Comparison of ENCODE assay signal across 33 cellular contexts in genomic region chr20:61288331-61288784, GRCh38. TPM values are rescaled to one million over a fixed set of nuclear protein-coding genes. Genes with fewer than 3 reads are reported as not detected.
DNase-seq lines count a peak whose midpoint lies in the region; ATAC-seq and TF ChIP-seq lines count a peak whose summit lies in the region.
"Had no signal": no experiment of that assay in that cellular context is flagged by ENCODE, and none has a peak within 500 bp of the region (broad histone marks: within the 10 kb centered on the region; RNA-seq: fewer than 3 reads in every experiment).

No MANE protein-coding gene starts in this region.

- no peak overlapping the region for H2BK120ac ChIP-seq in H9 (ENCODE audit: low read depth, low read length, poor library complexity, severe bottlenecking)

- no peak for TF ChIP-seq POLR2A in spleen (IDR thresholded peaks at IDR 0.05)

- no peak overlapping the region for H2BK20ac ChIP-seq in H9 (ENCODE audit: low read depth, low read length, poor library complexity, severe bottlenecking)

- no peaks in the 10 kb centered on the region for H3K79me1 ChIP-seq in H9 (ENCODE audit: insufficient read depth, low read depth, low read length, poor library complexity, severe bottlenecking)

- intact Hi-C loops in spleen (cut with DNase I; ENCODE audit: low total_unique reads), result no loop called here
- intact Hi-C loops in ascending aorta (cut with DNase I), result no loop called here

- H3K23me2 ChIP-seq in H9 (ENCODE audit: insufficient read length, low read depth, low read length, poor library complexity, severe bottlenecking), result no peaks in the 10 kb centered on the region

- H3K36me3 Mint-ChIP-seq in H9 (ENCODE audit: insufficient read depth in 1 of 3, low read depth in 3 of 3), result peaks cover 0 to 2% (median 2%) of the 10 kb centered on the region in 3 experiments; a peak in 3 of 7 replicates
- H3K36me3 Mint-ChIP-seq: activated naive CD4-positive, alpha-beta T cell treated with anti-CD3 and anti-CD28 coated beads, Interleukin-2, amount 50 U/mL, for 24 hours; natural killer cell had no signal

- H3K9me3 ChIP-seq in H9 (ENCODE audit: control insufficient read depth, low read depth, low read length), result no peaks in the 10 kb centered on the region
- peaks cover 0 to 24% (median 0%) of the 10 kb centered on the region in 8 donors for H3K9me3 ChIP-seq in spleen
- H3K9me3 ChIP-seq in ascending aorta, result no peaks in the 10 kb centered on the region
- H3K9me3 ChIP-seq: lower lobe of right lung, right atrium auricular region had no signal

- no peaks in the 10 kb centered on the region for H3K79me2 ChIP-seq in H9 (ENCODE audit: insufficient read depth, low read length)

- H3T11ph ChIP-seq in H9 (ENCODE audit: low read length), result no peak overlapping the region

- no peak overlapping the region for H3K56ac ChIP-seq in H9 (ENCODE audit: insufficient read length, low read depth, low read length)

- H3K27ac ChIP-seq in H9 (ENCODE audit: insufficient read length, low read depth, low read length) (no peak overlapping the region), spleen (peak overlapping the region in 7 of 8 donors; percentile 37 to 88 (median 83)), ascending aorta (no peak overlapping the region)
- H3K27ac ChIP-seq: BLaER1 treated with 17β-estradiol and CSF1 and Interleukin-3, amounts not matched to agents 10 nM and 100 nM; GM23248; heart right ventricle; lower lobe of right lung; right atrium auricular region had no signal

- H3K4me3 Mint-ChIP-seq in H9, result no peak overlapping the region
- H3K4me3 Mint-ChIP-seq: activated naive CD4-positive, alpha-beta T cell treated with anti-CD3 and anti-CD28 coated beads, Interleukin-2, amount 50 U/mL, for 24 hours; HFFc6; natural killer cell had no signal

- no peak overlapping the region for H2AK5ac ChIP-seq in H9 (ENCODE audit: insufficient read length, low read length)

- no peak overlapping the region for H3K4me2 ChIP-seq in H9 (ENCODE audit: insufficient read depth, insufficient read length, low read length)
- H3K4me2 ChIP-seq: BLaER1 treated with 17β-estradiol and CSF1 and Interleukin-3, amounts not matched to agents 10 nM and 100 nM had no signal

- no peak for ATAC-seq in GM21390 (IDR thresholded peaks at IDR 0.05; ENCODE audit: unreplicated experiment)
- ATAC-seq: esophagus mucosa, lower lobe of right lung, mucosa of descending colon, natural killer cell had no signal

- H4K8ac ChIP-seq in H9 (replicated peaks; ENCODE audit: insufficient read length, low read depth, low read length), result no peak overlapping the region

- no peak overlapping the region for H2BK5ac ChIP-seq in H9 (ENCODE audit: insufficient read length, low read length)

- H3K27me3 Mint-ChIP-seq in H9 (ENCODE audit: low read depth), result peaks cover 23% of the 10 kb centered on the region
- H3K27me3 Mint-ChIP-seq: activated naive CD4-positive, alpha-beta T cell treated with anti-CD3 and anti-CD28 coated beads, Interleukin-2, amount 50 U/mL, for 24 hours had no signal

- no peak overlapping the region for H2AFZ ChIP-seq in H9 (ENCODE audit: low read length)
- H2AFZ ChIP-seq: GM23248 had no signal

- no peak overlapping the region for H4K5ac ChIP-seq in H9 (ENCODE audit: insufficient read length, low read depth, low read length)

- H3K18ac ChIP-seq in H9 (ENCODE audit: insufficient read length, low read depth, low read length), result no peak overlapping the region

- H3K36me3 ChIP-seq in spleen (no peaks in the 10 kb centered on the region), ascending aorta (no peaks in the 10 kb centered on the region)
- H3K36me3 ChIP-seq: BLaER1 treated with 17β-estradiol and CSF1 and Interleukin-3, amounts not matched to agents 10 nM and 100 nM; heart right ventricle; lower lobe of right lung; right atrium auricular region; tibial nerve had no signal

- no CpG with 5 or more reads among the region's 17 CpGs for WGBS in H9 (ENCODE audit: extremely low coverage, insufficient read length, low lambda C conversion rate)
- 73 to 89% (median 79%) methylated on average over 13 to 17 of the region's 17 CpGs for WGBS in spleen, 5 donors

- TF ChIP-seq CTCF in H9 (conservative IDR thresholded peaks at IDR 0.05) (no peak), spleen (IDR thresholded peaks at IDR 0.05 in 8 of 11, conservative IDR thresholded peaks at IDR 0.05 in 3 of 11) (no peak), ascending aorta (IDR thresholded peaks at IDR 0.05) (no peak)

- no peak overlapping the region for H2BK12ac ChIP-seq in H9 (ENCODE audit: insufficient read length, low read depth, low read length)

- no peak overlapping the region for H4K91ac ChIP-seq in H9 (ENCODE audit: insufficient read length, low read depth, low read length)

- H2BK15ac ChIP-seq in H9 (ENCODE audit: low read depth, low read length), result peak overlapping the region; percentile 69; the same call in 1 of the 2 replicates

- no peak overlapping the region for H3K27ac Mint-ChIP-seq in H9
- H3K27ac Mint-ChIP-seq: activated naive CD4-positive, alpha-beta T cell treated with anti-CD3 and anti-CD28 coated beads, Interleukin-2, amount 50 U/mL, for 24 hours; activated T-helper 2 cell treated with anti-CD3 and anti-CD28 coated beads, Interferon-gamma antibody, Interleukin-2, Interleukin-4, amounts not matched to agents 10 μg/mL and 5 μg/mL and 100 μg/mL, durations not matched to agents 14 hours and 24 hours and 36 hours; HFFc6; natural killer cell had no signal

- no peak for DNase-seq in H9
- peak; percentile 5 for DNase-seq in cerebellar cortex (ENCODE audit: low spot score)
- DNase-seq in midbrain (lab: John Stamatoyannopoulos, UW), result peak; percentile 65
- no peak for DNase-seq in spleen
- no peak for DNase-seq in NCI-H1105 treated with DMSO at 0.1 percent for 48 hours (lab: John Stamatoyannopoulos, UW)
- DNase-seq in ascending aorta (ENCODE audit: low spot score in 2 of 2), result no peak
- DNase-seq in DMS 273 treated with DMSO at 0.1 percent for 48 hours (lab: John Stamatoyannopoulos, UW), result no peak
- DNase-seq: ACHN; activated CD4-positive, alpha-beta T cell treated with anti-CD3 and anti-CD28 coated beads for 4 hours; activated T-cell treated with anti-CD3 and anti-CD28 coated beads for 4 hours; amniotic stem cell; Caco-2; central memory CD4-positive, alpha-beta T cell; dermis blood vessel endothelial cell; DMS79 treated with DMSO at 0.1 percent for 48 hours; GM23248; heart right ventricle; HFFc6; mucosa of descending colon; natural killer cell; NCI-H146; NCI-H345; NCI-H748 treated with DMSO at 0.1 percent for 48 hours; SIG-M5 had no signal

- no peak overlapping the region for H3K23ac ChIP-seq in H9 (ENCODE audit: insufficient read length, low read depth, low read length)

- H3K14ac ChIP-seq in H9 (ENCODE audit: insufficient read depth, low read length), result no peak overlapping the region

- H3K9ac ChIP-seq in H9 (ENCODE audit: extremely low read depth, insufficient read length, low read length), result no peak overlapping the region
- H3K9ac ChIP-seq: BLaER1 treated with 17β-estradiol and CSF1 and Interleukin-3, amounts not matched to agents 10 nM and 100 nM; GM23248 had no signal

- no peaks in the 10 kb centered on the region for H3K4me1 Mint-ChIP-seq in H9
- H3K4me1 Mint-ChIP-seq: activated naive CD4-positive, alpha-beta T cell treated with anti-CD3 and anti-CD28 coated beads, Interleukin-2, amount 50 U/mL, for 24 hours; natural killer cell had no signal

- no peaks in the 10 kb centered on the region for H4K20me1 ChIP-seq in H9 (ENCODE audit: control insufficient read depth, insufficient read depth, insufficient read length)

- no peak overlapping the region for H3K4me3 ChIP-seq in spleen
- no peak overlapping the region for H3K4me3 ChIP-seq in ascending aorta
- H3K4me3 ChIP-seq: BLaER1 treated with 17β-estradiol and CSF1 and Interleukin-3, amounts not matched to agents 10 nM and 100 nM; GM23248; heart right ventricle; lower lobe of right lung; mucosa of descending colon; right atrium auricular region; tibial nerve had no signal

- H3K4me1 ChIP-seq in H9 (ENCODE audit: insufficient read depth, low read length), result no peaks in the 10 kb centered on the region
- peaks cover 0 to 17% (median 6%) of the 10 kb centered on the region in 6 donors for H3K4me1 ChIP-seq in spleen
- H3K4me1 ChIP-seq in ascending aorta, result no peaks in the 10 kb centered on the region
- H3K4me1 ChIP-seq: Caco-2, heart right ventricle, lower lobe of right lung, right atrium auricular region, tibial nerve had no signal

- peaks cover 2 to 13% of the 10 kb centered on the region in 2 experiments for H3K9me3 Mint-ChIP-seq in H9
- H3K9me3 Mint-ChIP-seq: activated naive CD4-positive, alpha-beta T cell treated with anti-CD3 and anti-CD28 coated beads, Interleukin-2, amount 50 U/mL, for 24 hours had no signal

- peaks cover 3% of the 10 kb centered on the region for H3K27me3 ChIP-seq in H9 (ENCODE audit: insufficient read depth, low read length)
- H3K27me3 ChIP-seq in spleen (replicated peaks in 1 of 7), result no peaks in the 10 kb centered on the region
- no peaks in the 10 kb centered on the region for H3K27me3 ChIP-seq in ascending aorta
- H3K27me3 ChIP-seq: BLaER1 treated with 17β-estradiol and CSF1 and Interleukin-3, amounts not matched to agents 10 nM and 100 nM; right atrium auricular region; tibial nerve had no signal

- no peak overlapping the region for H3K4ac ChIP-seq in H9 (ENCODE audit: low read depth, low read length)

RNA-seq across cellular contexts. Expression of gene CDH4, which starts 36.3 kb away (rescaled TPM):
- total RNA-seq in H9 (2021) (3.0 and 3.2 TPM in 2 replicates), spleen (10 to 100 TPM in 4 of 7 donors, 1 to 10 TPM in 3; 5.4 to 20.1 (median 10.3) TPM), ascending aorta (not detected)
- polyA plus RNA-seq in spleen, result 1 to 10 TPM in 1 of 3 donors, under 1 TPM in 2; 0.30 to 1.8 (median 0.54) TPM
- total RNA-seq: activated T-helper 2 cell treated with anti-CD3 and anti-CD28 coated beads, Interferon-gamma antibody, Interleukin-2, Interleukin-4, amounts not matched to agents 10 μg/mL and 5 μg/mL and 100 μg/mL, durations not matched to agents 14 hours and 24 hours and 36 hours; Caco-2; esophagus mucosa; HT-29 had no signal

Comparison
In these comparisons a context has a peak if more than half of its experiments do, and no peak if none do; other contexts are left out.
1. DNase-seq: peak in cerebellar cortex (single experiment) and midbrain (single experiment); none in H9 (single experiment), spleen (single experiment), NCI-H1105 treated with DMSO at 0.1 percent for 48 hours (single experiment), ascending aorta (0 of 2) and DMS 273 treated with DMSO at 0.1 percent for 48 hours (single experiment).
2. H3K27ac ChIP-seq: peak in spleen (7 of 8); none in H9 (single experiment) and ascending aorta (0 of 2).